8 cellular contexts compared by ENCODE assay signal in genomic region chr3:56758042-56758441, GRCh38. TPM values are rescaled to one million over a fixed set of nuclear protein-coding genes. Genes with fewer than 3 reads are reported as not detected.
DNase-seq lines count a peak whose midpoint lies in the region; ATAC-seq and TF ChIP-seq lines count a peak whose summit lies in the region.
"Not testable (repeated sequence)": the region's sequence is repeated elsewhere in the genome, so short reads cannot be mapped to it uniquely, and the experiment has no call there.

No MANE protein-coding gene starts in this region.

- H3K9ac ChIP-seq in mammary epithelial cell (ENCODE audit: insufficient read depth, low read length): not testable (repeated sequence)

- ATAC-seq in activated T-helper 17 cell treated with anti-CD3 and anti-CD28 coated beads, Interleukin-2, amount 50 U/mL, for 72 hours (replicated peaks); memory B cell (ENCODE audit: low read depth): not testable (repeated sequence)

- peaks cover 74% of the 10 kb centered on the region for H3K79me2 ChIP-seq in mammary epithelial cell (ENCODE audit: insufficient read depth, low read length)

- H3K27me3 ChIP-seq in mammary epithelial cell (ENCODE audit: insufficient read depth, low read length); vagina: not testable (repeated sequence)

- not testable (repeated sequence) for TF ChIP-seq POLR2A in vagina (IDR thresholded peaks at IDR 0.05)

- H3K27me3 Mint-ChIP-seq in Calu3 (ENCODE audit: unreplicated experiment); activated T-helper 17 cell treated with anti-CD3 and anti-CD28 coated beads, Interleukin-2, amount 50 U/mL, for 72 hours; memory B cell: not testable (repeated sequence)

- TF ChIP-seq CTCF in Calu3 (IDR thresholded peaks at IDR 0.05; ENCODE audit: unreplicated experiment); RWPE1 (conservative IDR thresholded peaks at IDR 0.05; ENCODE audit: low read depth); mammary epithelial cell (conservative IDR thresholded peaks at IDR 0.05 in 1 of 2, IDR thresholded peaks at IDR 0.05 in 1 of 2; ENCODE audit: extremely low read depth in 1 of 2, insufficient read depth in 1 of 2, low read depth in 1 of 2, low read length in 2 of 2); fibroblast of villous mesenchyme (IDR thresholded peaks at IDR 0.05; ENCODE audit: insufficient read depth, low read depth, low read length); vagina (IDR thresholded peaks at IDR 0.05): not testable (repeated sequence)

- H3K4me1 Mint-ChIP-seq in Calu3 (ENCODE audit: low read depth, unreplicated experiment): not testable (repeated sequence)
- H3K4me1 Mint-ChIP-seq in activated T-helper 17 cell treated with anti-CD3 and anti-CD28 coated beads, Interleukin-2, amount 50 U/mL, for 72 hours: peaks cover 56% of the 10 kb centered on the region
- peaks cover 46% of the 10 kb centered on the region for H3K4me1 Mint-ChIP-seq in memory B cell

- H2AFZ ChIP-seq in mammary epithelial cell (ENCODE audit: low read depth, low read length): not testable (repeated sequence)

- POLR2A ChIA-PET in RWPE1 (lab: Yijun Ruan, JAX; ENCODE audit: low non-redundant PET): not testable (repeated sequence)

- H3K4me3 Mint-ChIP-seq in Calu3 (ENCODE audit: low read depth, unreplicated experiment): peak overlapping the region; percentile 30
- H3K4me3 Mint-ChIP-seq in activated T-helper 17 cell treated with anti-CD3 and anti-CD28 coated beads, Interleukin-2, amount 50 U/mL, for 72 hours: peak overlapping the region; percentile 65
- not testable (repeated sequence) for H3K4me3 Mint-ChIP-seq in memory B cell

- not testable (repeated sequence) for H4K20me1 ChIP-seq in mammary epithelial cell (ENCODE audit: insufficient read depth, low read length)

- not testable (repeated sequence) for H3K36me3 Mint-ChIP-seq in Calu3 (ENCODE audit: insufficient read depth, unreplicated experiment)
- peaks cover 64% of the 10 kb centered on the region for H3K36me3 Mint-ChIP-seq in activated T-helper 17 cell treated with anti-CD3 and anti-CD28 coated beads, Interleukin-2, amount 50 U/mL, for 72 hours (ENCODE audit: low read depth)
- H3K36me3 Mint-ChIP-seq in memory B cell: peaks cover 17% of the 10 kb centered on the region

- not testable (repeated sequence) for H3K9me3 ChIP-seq in mammary epithelial cell (replicated peaks; ENCODE audit: insufficient read depth, low read length); vagina

- intact Hi-C loops in Calu3 (cut with micrococcal nuclease; ENCODE audit: unreplicated experiment) (loop anchor here (5.0 kb wide), 1 partner anchor 39 kb away; no protein-coding TSS in a partner anchor), mammary epithelial cell (cut with micrococcal nuclease) (loop anchor here (2.0 kb wide), 1 partner anchor 43 kb away; the partner anchor contains the start of gene ARHGEF3)
- intact Hi-C loops in vagina (cut with DNase I): not testable (repeated sequence)

- not testable (repeated sequence) for H3K4me3 ChIP-seq in mammary epithelial cell (replicated peaks in 1 of 3; ENCODE audit: insufficient read depth in 1 of 3, low read depth in 2 of 3, low read length in 3 of 3); fibroblast of villous mesenchyme (ENCODE audit: low read depth, low read length); vagina

- H3K27ac ChIP-seq in RWPE1 (peak overlapping the region; percentile 31; the same call in 1 of the 2 replicates), mammary epithelial cell (ENCODE audit: insufficient read depth, low read depth, low read length) (peak overlapping the region; percentile 64), vagina (peak overlapping the region; percentile 56)

- H3K9me3 Mint-ChIP-seq in Calu3 (ENCODE audit: low read depth, unreplicated experiment); activated T-helper 17 cell treated with anti-CD3 and anti-CD28 coated beads, Interleukin-2, amount 50 U/mL, for 72 hours; memory B cell: not testable (repeated sequence)

- BruUV-seq in Calu3 (replicated peaks; lab: Mats Ljungman, UMichigan); mammary epithelial cell (replicated peaks; lab: Mats Ljungman, UMichigan): not testable (repeated sequence)

- H3K27ac Mint-ChIP-seq in Calu3 (ENCODE audit: unreplicated experiment) (peak overlapping the region; percentile 77), memory B cell (peak overlapping the region; percentile 91)
- H3K27ac Mint-ChIP-seq in activated T-helper 17 cell treated with anti-CD3 and anti-CD28 coated beads, Interleukin-2, amount 50 U/mL, for 72 hours: peak overlapping the region; percentile 49

- H3K4me2 ChIP-seq in mammary epithelial cell (ENCODE audit: insufficient read depth, low read depth, low read length): peak overlapping the region; percentile 64

- dilution Hi-C loops in mammary epithelial cell (cut with HindIII; ENCODE audit: low sequenced_read_pairs): not testable (repeated sequence)

- WGBS in mammary epithelial cell (ENCODE audit: low coverage, missing lambda C conversion rate): 95% methylated on average over 11 of the region's 11 CpGs

- DNase-seq in Calu3 (peak; percentile 10), fibroblast of villous mesenchyme (ENCODE audit: low read depth) (peak; percentile 34), renal cortical epithelial cell (ENCODE audit: low read depth) (peak; percentile 43)
- DNase-seq in RWPE1 (ENCODE audit: low spot score); mammary epithelial cell; memory B cell (ENCODE audit: low spot score in 2 of 2); vagina (ENCODE audit: extremely low spot score in 2 of 2): not testable (repeated sequence)

- CTCF ChIA-PET in Calu3 (lab: Charles Lee): interaction anchor here (0.7 to 1.3 kb wide), 8 partner anchors 18 to 1199 kb away, joined by 3 to 7 read pairs (median 4); partner anchors contain the start of gene ARHGEF3
- CTCF ChIA-PET in RWPE1 (lab: Yijun Ruan, JAX); mammary epithelial cell (lab: Charles Lee; ENCODE audit: low non-redundant PET): not testable (repeated sequence)

- H3K4me1 ChIP-seq in mammary epithelial cell (ENCODE audit: insufficient read depth, low read length) (peaks cover 14% of the 10 kb centered on the region), vagina (peaks cover 35% of the 10 kb centered on the region)

- in situ Hi-C loops in mammary epithelial cell (cut with MboI; ENCODE audit: low sequenced_read_pairs in 2 of 2): not testable (repeated sequence)

- not testable (repeated sequence) for H3K36me3 ChIP-seq in mammary epithelial cell (ENCODE audit: insufficient read depth, low read length); vagina

RNA-seq across cellular contexts. Expression of gene ARHGEF3, which starts 43.7 kb away (rescaled TPM):
- total RNA-seq in Calu3 (2022) (20.9 and 21.8 TPM in 2 replicates), mammary epithelial cell (10 to 100 TPM; 17.5 to 43.7 TPM), fibroblast of villous mesenchyme (5.5 and 6.5 TPM in 2 replicates), renal cortical epithelial cell (12.0 and 36.7 TPM in 2 replicates), vagina (17.4 TPM)
- 10 to 100 TPM; 12.3 to 17.0 TPM for total RNA-seq in activated T-helper 17 cell treated with anti-CD3 and anti-CD28 coated beads, Interleukin-2, amount 50 U/mL, for 72 hours
- polyA plus RNA-seq in mammary epithelial cell: 30.8 TPM
- polyA minus RNA-seq in mammary epithelial cell: 44.5 TPM
